8 cellular contexts compared by ENCODE assay signal in the genomic region with DNA sequence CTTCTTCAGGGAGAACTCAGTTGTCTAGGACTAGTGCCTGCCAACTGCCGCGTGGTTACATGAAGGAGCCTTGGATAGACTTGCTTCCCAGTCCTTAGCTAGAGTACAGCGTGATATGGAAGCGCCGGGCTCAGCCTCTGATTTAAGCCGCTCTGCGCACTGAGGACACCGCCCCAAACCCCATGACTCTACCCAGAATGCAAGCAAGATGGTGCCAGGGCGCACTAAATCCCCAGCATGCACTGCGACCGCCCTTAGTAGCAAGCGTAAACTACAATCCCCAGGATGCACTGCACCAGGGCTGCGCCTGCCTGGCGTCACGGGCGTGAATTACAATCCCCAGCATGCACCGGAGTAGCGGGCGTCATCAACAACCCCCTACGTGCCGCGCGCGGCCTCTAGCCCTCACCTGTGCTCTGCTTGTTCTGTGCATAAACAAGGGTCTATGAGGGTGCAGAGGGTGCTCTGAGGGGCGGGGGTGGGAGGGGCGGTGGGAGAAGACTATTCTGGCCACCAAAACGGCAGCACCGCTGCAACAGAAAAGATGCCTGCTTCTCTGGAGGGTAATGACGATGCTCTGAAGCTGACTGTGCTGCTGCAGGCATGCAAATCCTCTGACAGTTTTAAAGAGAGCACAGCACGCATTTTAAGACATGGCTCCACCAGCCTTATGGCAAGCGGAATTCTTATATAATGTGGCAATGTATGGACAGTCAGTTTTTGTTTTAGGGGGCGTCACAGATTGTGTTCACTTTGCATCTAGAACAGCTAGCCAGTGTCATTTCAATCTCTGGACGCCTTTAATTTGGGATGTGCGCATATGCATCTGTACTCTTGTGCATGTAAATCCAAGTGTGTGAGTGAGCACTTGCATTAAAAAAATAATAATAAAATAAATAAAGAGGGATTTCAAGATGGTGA.
DNase-seq lines count a peak whose midpoint lies in the region; ATAC-seq and TF ChIP-seq lines count a peak whose summit lies in the region.

No MANE protein-coding gene starts in this region.

- peak overlapping the region in 1 of 2 donors; percentile 20 for H3K27ac ChIP-seq in liver (ENCODE audit: low read depth in 1 of 2, low read length in 2 of 2)

- H3K9ac ChIP-seq in liver (ENCODE audit: low read depth in 1 of 2, low read length in 2 of 2), result no peak overlapping the region

- no peak for TF ChIP-seq CTCF in liver (IDR thresholded peaks at IDR 0.05; ENCODE audit: low read depth, low read length, missing input control)

- WGBS in liver, result 15% methylated on average over 34 of the region's 34 CpGs

- DNase-seq in NCI-H2171 (lab: John Stamatoyannopoulos, UW) (peak; percentile 99), dermis blood vessel endothelial cell (peak; percentile 51), HT-29 (ENCODE audit: low spot score) (no peak)
- peak; percentile 84 for DNase-seq in activated CD4-positive, alpha-beta T cell treated with anti-CD3 and anti-CD28 coated beads, Interleukin-2, amount 50 U/mL, for 1 hour
- peak; percentile 82 for DNase-seq in stimulated activated CD4-positive, alpha-beta T cell treated with anti-CD3 and anti-CD28 coated beads, Interleukin-2, amount 100 ng/mL, for 4 hours (ENCODE audit: low read depth)

- H3K36me3 ChIP-seq in liver (ENCODE audit: control insufficient read depth in 4 of 4, insufficient read depth in 3 of 4, low read depth in 1 of 4, low read length in 3 of 4), result no peaks in the 10 kb centered on the region

- peaks cover 0 to 3% (median 0%) of the 10 kb centered on the region in 4 donors for H3K9me3 ChIP-seq in liver (ENCODE audit: control insufficient read depth in 4 of 4, low read length in 3 of 4)

- H3K27me3 ChIP-seq in liver (ENCODE audit: control insufficient read depth in 4 of 4, insufficient read depth in 4 of 4, low read length in 3 of 4), result peaks cover 0 to 3% (median 0%) of the 10 kb centered on the region in 4 donors

- TF ChIP-seq RAD21 in liver (IDR thresholded peaks at IDR 0.05), result peak in 1 of 2 donors; percentile 4

- ATAC-seq in GM18519 (IDR thresholded peaks at IDR 0.05; ENCODE audit: low FRiP score, unreplicated experiment) (peak; percentile 100), HG02970 (IDR thresholded peaks at IDR 0.05; ENCODE audit: low FRiP score, unreplicated experiment) (peak; percentile 99)

- peak overlapping the region; percentile 35 to 66 (median 60) for H3K4me3 ChIP-seq in liver (ENCODE audit: low read depth in 1 of 3, low read length in 3 of 3)

- peaks cover 0 to 6% (median 3%) of the 10 kb centered on the region in 4 donors for H3K4me1 ChIP-seq in liver (ENCODE audit: control insufficient read depth in 4 of 4, insufficient read depth in 4 of 4, low read length in 3 of 4)

TF ChIP-seq in liver, 16 proteins besides CTCF, POLR2A, EP300 and RAD21:
- TF ChIP-seq YY1 (IDR thresholded peaks at IDR 0.05), result peak; percentile 98
- TF ChIP-seq FOXA1 (IDR thresholded peaks at IDR 0.05), result peak; percentile 55
- peak in 1 of 2 donors; percentile 62 for TF ChIP-seq GABPA (IDR thresholded peaks at IDR 0.05 in 1 of 2, conservative IDR thresholded peaks at IDR 0.05 in 1 of 2)
- no peak for TF ChIP-seq SP1 (IDR thresholded peaks at IDR 0.05)
- peak; percentile 89 for TF ChIP-seq ZBTB33 (IDR thresholded peaks at IDR 0.05)
- TF ChIP-seq MAX (IDR thresholded peaks at IDR 0.05), result peak; percentile 71
TF ChIP-seq in liver: peak in this region for 5.
